ENCODE assay signal across 13 cellular contexts in the genomic region with DNA sequence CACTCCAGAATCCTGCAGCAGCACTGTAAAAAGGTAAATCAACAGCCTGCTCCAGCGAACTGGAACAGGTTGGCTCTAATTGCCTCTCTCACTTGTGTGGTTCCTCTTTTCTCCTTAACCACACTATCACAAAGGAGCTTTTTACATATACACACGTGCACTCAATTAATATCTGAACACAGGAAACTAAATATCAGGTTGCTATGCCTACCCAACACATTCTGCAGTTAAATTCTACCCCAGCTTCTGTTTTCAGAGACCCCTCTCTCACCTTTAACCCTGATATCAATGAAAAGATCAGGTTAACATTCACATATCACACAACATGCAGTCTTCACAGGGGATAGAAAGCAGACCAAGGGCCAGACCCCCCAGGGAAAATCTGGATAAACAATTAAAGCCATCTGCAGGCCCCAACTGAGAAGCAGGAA. TPM values are rescaled to one million over a fixed set of nuclear protein-coding genes. Genes with fewer than 3 reads are reported as not detected.
A peak's percentile ranks its signal among the peaks of the same experiment; 100 is the strongest.
DNase-seq lines count a peak whose midpoint lies in the region; ATAC-seq and TF ChIP-seq lines count a peak whose summit lies in the region.
"Had no signal": no experiment of that assay in that cellular context is flagged by ENCODE, and none has a peak within 500 bp of the region (broad histone marks: within the 10 kb centered on the region; RNA-seq: fewer than 3 reads in every experiment).

No MANE protein-coding gene starts in this region.

- H2AFZ ChIP-seq in PC-3 (ENCODE audit: low read length): no peak overlapping the region

- no peak overlapping the region for H3K9ac ChIP-seq in PC-3 (ENCODE audit: low read length)

- POLR2A ChIA-PET in PC-3 (lab: Charles Lee; ENCODE audit: unreplicated experiment): no interaction called here
- POLR2A ChIA-PET in naive thymus-derived CD8-positive, alpha-beta T cell (lab: Charles Lee): no interaction called here

- H3K4me3 ChIP-seq in PC-3 (ENCODE audit: low read length): no peak overlapping the region
- H3K4me3 ChIP-seq in breast epithelium: no peak overlapping the region
- H3K4me3 ChIP-seq: skin epidermis had no signal

- DNase-seq in NCI-H2029 treated with DMSO at 0.1 percent for 48 hours (lab: John Stamatoyannopoulos, UW) (peak; percentile 82), T-helper 17 cell (no peak), neural crest cell (ENCODE audit: low read depth, low spot score) (no peak), PC-3 (no peak), breast epithelium (ENCODE audit: low spot score in 2 of 2) (no peak)
- DNase-seq in naive thymus-derived CD8-positive, alpha-beta T cell: no peak
- DNase-seq: activated CD4-positive, alpha-beta T cell treated with anti-CD3 and anti-CD28 coated beads for 1 hour; NCI-H446 treated with DMSO at 0.1 percent for 48 hours had no signal

- H3K9me3 ChIP-seq in T-helper 17 cell (ENCODE audit: control insufficient read depth, low read length, poor library complexity, severe bottlenecking) (no peaks in the 10 kb centered on the region), PC-3 (ENCODE audit: low read length) (no peaks in the 10 kb centered on the region), breast epithelium (no peaks in the 10 kb centered on the region)

- H3K4me3 Mint-ChIP-seq in T-helper 17 cell: no peak overlapping the region
- H3K4me3 Mint-ChIP-seq in neural crest cell: peak overlapping the region; percentile 61
- H3K4me3 Mint-ChIP-seq in naive thymus-derived CD8-positive, alpha-beta T cell: no peak overlapping the region

- H3K27ac ChIP-seq in PC-3 (ENCODE audit: low read length) (no peak overlapping the region), breast epithelium (no peak overlapping the region)
- H3K27ac ChIP-seq: epithelial cell of prostate had no signal

- no peak for TF ChIP-seq CTCF in neural crest cell (conservative IDR thresholded peaks at IDR 0.05)
- no peak for TF ChIP-seq CTCF in PC-3 (conservative IDR thresholded peaks at IDR 0.05; ENCODE audit: low read depth, low read length)
- TF ChIP-seq CTCF in breast epithelium (IDR thresholded peaks at IDR 0.05): no peak

- no TSS peak for BruUV-seq in PC-3 (replicated peaks; lab: Mats Ljungman, UMichigan)

- H3K4me1 ChIP-seq in PC-3 (ENCODE audit: insufficient read depth, low read length): no peaks in the 10 kb centered on the region
- no peaks in the 10 kb centered on the region for H3K4me1 ChIP-seq in breast epithelium

- H3K4me2 ChIP-seq in PC-3 (ENCODE audit: low read length): no peak overlapping the region

- H3K27ac Mint-ChIP-seq in T-helper 17 cell: no peak overlapping the region
- peak overlapping the region; percentile 23 for H3K27ac Mint-ChIP-seq in neural crest cell (ENCODE audit: unreplicated experiment)
- H3K27ac Mint-ChIP-seq in naive thymus-derived CD8-positive, alpha-beta T cell: peak overlapping the region in 1 of 10 donors; percentile 2

- peaks cover 3% of the 10 kb centered on the region for H3K36me3 Mint-ChIP-seq in T-helper 17 cell (ENCODE audit: low read depth)
- H3K36me3 Mint-ChIP-seq in neural crest cell (ENCODE audit: low read depth): peaks cover 8% of the 10 kb centered on the region
- H3K36me3 Mint-ChIP-seq in naive thymus-derived CD8-positive, alpha-beta T cell: no peaks in the 10 kb centered on the region

- no peaks in the 10 kb centered on the region for H3K27me3 ChIP-seq in PC-3 (ENCODE audit: low read length)
- H3K27me3 ChIP-seq in breast epithelium: no peaks in the 10 kb centered on the region

- peaks cover 19% of the 10 kb centered on the region for H4K20me1 ChIP-seq in PC-3 (ENCODE audit: low read length)

- no peaks in the 10 kb centered on the region for H3F3A ChIP-seq in PC-3 (ENCODE audit: low read length, unreplicated experiment)

- H3K79me2 ChIP-seq in PC-3 (ENCODE audit: low read length): peaks cover 85% of the 10 kb centered on the region

- CTCF ChIA-PET in PC-3 (lab: Charles Lee): no interaction called here

- H3K27me3 Mint-ChIP-seq in T-helper 17 cell: peaks cover 34% of the 10 kb centered on the region
- no peaks in the 10 kb centered on the region for H3K27me3 Mint-ChIP-seq in neural crest cell (ENCODE audit: low read depth)
- peaks cover 0 to 33% (median 5%) of the 10 kb centered on the region in 5 donors for H3K27me3 Mint-ChIP-seq in naive thymus-derived CD8-positive, alpha-beta T cell

- TF ChIP-seq POLR2A in breast epithelium (IDR thresholded peaks at IDR 0.05): no peak

- H3K4me1 Mint-ChIP-seq in T-helper 17 cell (peaks cover 18% of the 10 kb centered on the region), neural crest cell (peaks cover 67% of the 10 kb centered on the region)
- H3K4me1 Mint-ChIP-seq in naive thymus-derived CD8-positive, alpha-beta T cell: peaks cover 3 to 31% (median 10%) of the 10 kb centered on the region in 4 donors

- H3K9me3 Mint-ChIP-seq in neural crest cell: no peaks in the 10 kb centered on the region
- H3K9me3 Mint-ChIP-seq in naive thymus-derived CD8-positive, alpha-beta T cell: no peaks in the 10 kb centered on the region

- ATAC-seq in GM21423 (IDR thresholded peaks at IDR 0.05; ENCODE audit: unreplicated experiment): peak; percentile 43
- peak; percentile 66 for ATAC-seq in T-helper 17 cell
- no peak for ATAC-seq in PC-3
- no peak for ATAC-seq in HG02981 (IDR thresholded peaks at IDR 0.05; ENCODE audit: unreplicated experiment)
- ATAC-seq in naive thymus-derived CD8-positive, alpha-beta T cell: no peak
- ATAC-seq: left lobe of liver had no signal

- H3K36me3 ChIP-seq in PC-3 (ENCODE audit: low read depth, low read length): no peaks in the 10 kb centered on the region
- H3K36me3 ChIP-seq in breast epithelium: no peaks in the 10 kb centered on the region

- no peaks in the 10 kb centered on the region for H3K9me2 ChIP-seq in PC-3 (replicated peaks; ENCODE audit: low read length)

- intact Hi-C loops in PC-3 (cut with micrococcal nuclease) (no loop called here), breast epithelium (cut with DNase I; ENCODE audit: low total_unique reads) (no loop called here)

RNA-seq across cellular contexts. Expression of a gene that starts 10.9 kb away (rescaled TPM):
- total RNA-seq in T-helper 17 cell (under 1 TPM; 0.23 to 0.97 TPM), neural crest cell (126 and 136 TPM in 2 replicates), PC-3 (2014; rRNA removed) (75.1 and 82.5 TPM in 2 replicates), breast epithelium (10 to 100 TPM; 63.4 to 97.3 (median 85.5) TPM)
- 1 to 10 TPM in 1 of 2 experiments, under 1 TPM in 1; 0.99 to 1.7 TPM for total RNA-seq in naive thymus-derived CD8-positive, alpha-beta T cell
- polyA plus RNA-seq in naive thymus-derived CD8-positive, alpha-beta T cell: under 1 TPM in 2 of 3 donors, not detected in 1; 0.15 to 0.70 TPM

Comparison
In these comparisons a context has a peak if more than half of its experiments do, and no peak if none do; other contexts are left out.
1. ATAC-seq: peak in GM21423 (single experiment) and T-helper 17 cell (single experiment); none in PC-3 (single experiment), HG02981 (single experiment) and naive thymus-derived CD8-positive, alpha-beta T cell (0 of 2).
2. RNA of a gene that starts 10.9 kb away (total RNA-seq): 126 to 136 TPM in neural crest cell, 63.4 to 97.3 TPM in breast epithelium and 75.1 to 82.5 TPM in PC-3; 0.99 to 1.7 TPM in naive thymus-derived CD8-positive, alpha-beta T cell and 0.23 to 0.97 TPM in T-helper 17 cell; every median in the first group is over 10 times any median in the second.